Comparison of ENCODE assay signal across 8 cellular contexts in the genomic region with DNA sequence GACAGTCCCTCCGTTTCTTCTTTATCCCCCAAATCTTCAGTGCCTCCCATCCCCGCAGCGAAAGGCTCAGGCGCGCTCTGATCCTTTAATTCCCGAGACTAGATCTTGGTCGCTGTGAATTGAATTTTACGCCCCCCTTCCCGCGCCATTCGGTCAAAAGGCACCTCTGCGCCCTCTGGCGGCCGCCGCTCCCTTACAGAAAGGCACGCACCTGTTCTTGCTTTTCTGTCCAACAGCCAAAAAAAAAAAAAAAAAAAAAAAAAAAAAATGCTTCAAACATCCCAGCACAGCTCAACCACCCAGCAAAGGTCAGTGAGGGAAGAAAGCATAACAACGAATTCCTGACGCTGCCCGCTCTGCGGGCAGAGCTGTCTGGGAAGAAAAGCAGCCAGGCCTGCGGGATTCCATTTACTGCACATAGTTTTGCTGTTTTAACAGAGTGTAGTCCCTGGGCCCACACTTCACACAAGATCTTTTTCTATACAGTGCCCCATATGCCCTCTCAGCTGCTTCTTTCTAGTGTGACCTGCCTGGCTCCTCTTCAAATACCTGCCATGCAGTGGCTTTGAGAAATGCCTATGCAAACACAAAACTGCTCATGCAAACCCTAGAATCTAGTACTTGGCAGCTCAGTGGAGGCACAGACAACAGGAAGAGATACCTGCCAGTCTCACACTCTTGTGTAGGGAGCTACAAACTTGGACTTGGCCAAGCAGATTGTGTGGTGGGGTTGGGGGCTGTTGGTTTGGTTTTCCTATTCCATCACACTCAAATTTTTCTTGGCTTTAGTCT. TPM values are rescaled to one million over a fixed set of nuclear protein-coding genes. Genes with fewer than 3 reads are reported as not detected.
DNase-seq lines count a peak whose midpoint lies in the region; ATAC-seq, FAIRE-seq and TF ChIP-seq lines count a peak whose summit lies in the region.

No MANE protein-coding gene starts in this region.

- H3K36me3 ChIP-seq in endothelial cell of umbilical vein (ENCODE audit: control insufficient read depth in 2 of 2, extremely low read depth in 1 of 2, insufficient read depth in 2 of 2, low read length in 2 of 2) (peaks cover 2% of the 10 kb centered on the region in 2 experiments), mucosa of descending colon (ENCODE audit: low read depth) (no peaks in the 10 kb centered on the region)

- POLR2A ChIA-PET in endothelial cell of umbilical vein (lab: Charles Lee) = interaction anchor here (0.6 to 1.4 kb wide), 7 partner anchors 9 to 74 kb away, joined by 3 to 16 read pairs (median 6); no protein-coding TSS in a partner anchor

- no peaks in the 10 kb centered on the region for H3K9me3 ChIP-seq in endothelial cell of umbilical vein (replicated peaks; ENCODE audit: control insufficient read depth, insufficient read depth, low read length)
- no peaks in the 10 kb centered on the region for H3K9me3 ChIP-seq in mucosa of descending colon

- peak; percentile 63 for ATAC-seq in mucosa of descending colon

- BruUV-seq in endothelial cell of umbilical vein (replicated peaks; lab: Mats Ljungman, UMichigan) = no TSS peak

- peak overlapping the region; percentile 98 for H3K9ac ChIP-seq in endothelial cell of umbilical vein (replicated peaks; ENCODE audit: extremely low read depth, insufficient read depth, low read length)

- no peaks in the 10 kb centered on the region for H4K20me1 ChIP-seq in endothelial cell of umbilical vein (replicated peaks; ENCODE audit: control insufficient read depth, extremely low read depth, insufficient read depth, low read length)

- peak; percentile 34 for TF ChIP-seq POLR2A in endothelial cell of umbilical vein (IDR thresholded peaks at IDR 0.05; ENCODE audit: low read depth, low read length)

- DNase-seq in HL-60 (ENCODE audit: low read depth in 1 of 2, low spot score in 1 of 2) (peak in 1 of 2 experiments; percentile 57), NOMO-1 treated with dmso at 0.1 percent for 144 hours (lab: John Stamatoyannopoulos, UW; ENCODE audit: unreplicated experiment) (peak; percentile 36), endothelial cell of umbilical vein (ENCODE audit: low read depth, low spot score) (peak; percentile 92), mucosa of descending colon (peak; percentile 87 to 98 (median 93)), putamen (ENCODE audit: low spot score) (no peak)
- DNase-seq in activated CD8-positive, alpha-beta memory T cell treated with anti-CD3 and anti-CD28 coated beads, Interleukin-2, amount 50 U/mL, for 24 hours (ENCODE audit: extremely low read depth) = peak; percentile 70
- peak; percentile 93 for DNase-seq in stimulated activated CD8-positive, alpha-beta memory T cell treated with anti-CD3 and anti-CD28 coated beads, Interleukin-4, amount 100 ng/mL, for 48 hours

- H2AFZ ChIP-seq in endothelial cell of umbilical vein (ENCODE audit: low read depth, low read length) = peak overlapping the region; percentile 12

- H3K79me2 ChIP-seq in endothelial cell of umbilical vein (ENCODE audit: control insufficient read depth, insufficient read depth, low read length) = peaks cover 45% of the 10 kb centered on the region

- intact Hi-C loops in endothelial cell of umbilical vein (cut with micrococcal nuclease) = loop anchor here (1.0 to 2.0 kb wide), 8 partner anchors 15 to 119 kb away; partner anchors contain the start of genes SIAE and SPA17
- intact Hi-C loops in mucosa of descending colon (cut with DNase I, micrococcal nuclease) = loop anchor here in 1 of 2 donors (5.0 kb wide), 1 partner anchor 91 kb away; the partner anchor contains the start of genes SIAE and SPA17

- H3K4me3 ChIP-seq in HL-60 (replicated peaks; ENCODE audit: insufficient read depth, low read length) = peak overlapping the region; percentile 58
- peak overlapping the region; percentile 62 to 97 (median 64) for H3K4me3 ChIP-seq in endothelial cell of umbilical vein (replicated peaks in 1 of 3; ENCODE audit: insufficient read depth in 1 of 3, low read depth in 1 of 3, low read length in 3 of 3)
- H3K4me3 ChIP-seq in mucosa of descending colon = peak overlapping the region; percentile 32

- TF ChIP-seq CTCF in HL-60 (IDR thresholded peaks at IDR 0.05; ENCODE audit: insufficient read depth, low read length) (no peak), endothelial cell of umbilical vein (IDR thresholded peaks at IDR 0.05; ENCODE audit: extremely low read depth in 1 of 2, insufficient read depth in 1 of 2, low read depth in 1 of 2, low read length in 2 of 2) (peak; percentile 78 to 86), mucosa of descending colon (IDR thresholded peaks at IDR 0.05) (peak; percentile 61)

- CTCF ChIA-PET in endothelial cell of umbilical vein (lab: Charles Lee) = interaction anchor here (0.6 to 13.1 kb wide), 28 partner anchors 10 to 563 kb away, joined by 3 to 301 read pairs (median 7); partner anchors contain the start of genes MSANTD2, NRGN, SIAE and SPA17

- FAIRE-seq in G401.6 (lab: Jason Lieb, UNC) (peak; percentile 46), endothelial cell of umbilical vein (lab: Jason Lieb, UNC) (peak; percentile 87)

- peaks cover 28% of the 10 kb centered on the region for H3K27me3 ChIP-seq in HL-60 (ENCODE audit: insufficient read depth, poor library complexity, severe bottlenecking)
- H3K27me3 ChIP-seq in endothelial cell of umbilical vein (ENCODE audit: control insufficient read depth in 2 of 2, insufficient read depth in 2 of 2, low read length in 2 of 2) = no peaks in the 10 kb centered on the region

- H3K27ac ChIP-seq in HL-60 (replicated peaks) (no peak overlapping the region), endothelial cell of umbilical vein (ENCODE audit: insufficient read depth, low read depth, low read length) (peak overlapping the region; percentile 100)

- dilution Hi-C loops in endothelial cell of umbilical vein (cut with MboI; ENCODE audit: extremely low pct_ligation_motif_present, low sequenced_read_pairs) = no loop called here

- peaks cover 21% of the 10 kb centered on the region for H3K4me1 ChIP-seq in endothelial cell of umbilical vein (ENCODE audit: control insufficient read depth, extremely low read depth, insufficient read depth, low read length)
- peaks cover 30% of the 10 kb centered on the region for H3K4me1 ChIP-seq in mucosa of descending colon (ENCODE audit: low read depth)

- peak overlapping the region; percentile 77 for H3K4me2 ChIP-seq in endothelial cell of umbilical vein (ENCODE audit: insufficient read depth, low read length)

- no peaks in the 10 kb centered on the region for H3K9me1 ChIP-seq in endothelial cell of umbilical vein (replicated peaks; ENCODE audit: control insufficient read depth, extremely low read depth, insufficient read depth, low read length)

TF ChIP-seq in endothelial cell of umbilical vein, 7 proteins besides CTCF, POLR2A, EP300 and RAD21 (continues in another document):
- no peak for TF ChIP-seq GATA2 (IDR thresholded peaks at IDR 0.05; ENCODE audit: insufficient read depth, insufficient read length, low read depth, low read length)
- TF ChIP-seq FOS (IDR thresholded peaks at IDR 0.05; ENCODE audit: borderline replicate concordance, insufficient read depth, low read length) = no peak
- no peak for TF ChIP-seq POLR2AphosphoS5 (IDR thresholded peaks at IDR 0.05; ENCODE audit: insufficient read depth, low read depth, low read length)
- no peak for TF ChIP-seq MYC (IDR thresholded peaks at IDR 0.05; ENCODE audit: low read depth, low read length)

RNA-seq across cellular contexts. Expression of gene ESAM, which starts 1.3 kb away (rescaled TPM):
- total RNA-seq in endothelial cell of umbilical vein (273 and 303 TPM in 2 replicates), mucosa of descending colon (10 to 100 TPM in 1 of 3 donors, 1 to 10 TPM in 2; 7.7 to 11.5 (median 8.4) TPM)
- 383 and 451 TPM in 2 replicates for polyA plus RNA-seq in endothelial cell of umbilical vein
- 364 and 365 TPM in 2 replicates for polyA plus RNA-seq in endothelial cell of umbilical vein (2011; cell fraction: cytosol; rRNA removed)
- polyA plus RNA-seq in endothelial cell of umbilical vein (2011; cell fraction: nucleus; rRNA removed) = 321 and 349 TPM in 2 replicates
- 148 and 187 TPM in 2 replicates for polyA plus RNA-seq in endothelial cell of umbilical vein (2012)
- polyA minus RNA-seq in endothelial cell of umbilical vein = 205 and 226 TPM in 2 replicates
- 0.51 TPM for polyA minus RNA-seq in endothelial cell of umbilical vein (2011; cell fraction: cytosol; rRNA and poly(A)+ RNA removed)
- 66.6 and 81.3 TPM in 2 replicates for polyA minus RNA-seq in endothelial cell of umbilical vein (2011; cell fraction: nucleus; rRNA and poly(A)+ RNA removed)

RNA-seq across cellular contexts. Expression of gene VSIG2, which starts 11.3 kb away (rescaled TPM):
- total RNA-seq in endothelial cell of umbilical vein (3.6 and 7.0 TPM in 2 replicates), mucosa of descending colon (100 to 1,000 TPM in 2 of 3 donors, 10 to 100 TPM in 1; 78.6 to 268 (median 126) TPM)
- 0.94 and 1.2 TPM in 2 replicates for polyA plus RNA-seq in endothelial cell of umbilical vein
- polyA plus RNA-seq in endothelial cell of umbilical vein (2011; cell fraction: cytosol; rRNA removed) = 0.34 and 0.45 TPM in 2 replicates
- 5.8 and 9.3 TPM in 2 replicates for polyA plus RNA-seq in endothelial cell of umbilical vein (2011; cell fraction: nucleus; rRNA removed)
- polyA plus RNA-seq in endothelial cell of umbilical vein (2012) = 1.1 TPM in 2 replicates
- polyA minus RNA-seq in endothelial cell of umbilical vein = 0.32 and 0.49 TPM in 2 replicates
- polyA minus RNA-seq in endothelial cell of umbilical vein (2011; cell fraction: cytosol; rRNA and poly(A)+ RNA removed) = not detected
- 0.38 and 0.63 TPM in 2 replicates for polyA minus RNA-seq in endothelial cell of umbilical vein (2011; cell fraction: nucleus; rRNA and poly(A)+ RNA removed)

RNA-seq across cellular contexts. Expression of gene NRGN, which starts 23.6 kb away (rescaled TPM):
- total RNA-seq in endothelial cell of umbilical vein (30.9 and 33.5 TPM in 2 replicates), mucosa of descending colon (1 to 10 TPM; 1.7 to 5.3 (median 2.0) TPM)
- 29.1 and 31.5 TPM in 2 replicates for polyA plus RNA-seq in endothelial cell of umbilical vein
- polyA plus RNA-seq in endothelial cell of umbilical vein (2011; cell fraction: cytosol; rRNA removed) = 24.3 and 27.7 TPM in 2 replicates
- 24.0 and 26.1 TPM in 2 replicates for polyA plus RNA-seq in endothelial cell of umbilical vein (2011; cell fraction: nucleus; rRNA removed)
- 24.3 and 42.3 TPM in 2 replicates for polyA plus RNA-seq in endothelial cell of umbilical vein (2012)
- polyA minus RNA-seq in endothelial cell of umbilical vein = 7.5 and 11.0 TPM in 2 replicates
- polyA minus RNA-seq in endothelial cell of umbilical vein (2011; cell fraction: cytosol; rRNA and poly(A)+ RNA removed) = 1.3 TPM
- 5.5 and 9.1 TPM in 2 replicates for polyA minus RNA-seq in endothelial cell of umbilical vein (2011; cell fraction: nucleus; rRNA and poly(A)+ RNA removed)

RNA-seq across cellular contexts. Expression of gene MSANTD2, which starts 36.9 kb away (rescaled TPM):
- total RNA-seq in endothelial cell of umbilical vein (17.0 and 23.2 TPM in 2 replicates), mucosa of descending colon (10 to 100 TPM in 1 of 3 donors, 1 to 10 TPM in 2; 7.2 to 13.6 (median 8.4) TPM)
- 5.5 and 5.6 TPM in 2 replicates for polyA plus RNA-seq in endothelial cell of umbilical vein
- 4.2 and 5.5 TPM in 2 replicates for polyA plus RNA-seq in endothelial cell of umbilical vein (2011; cell fraction: cytosol; rRNA removed)
- polyA plus RNA-seq in endothelial cell of umbilical vein (2011; cell fraction: nucleus; rRNA removed) = 38.7 and 39.2 TPM in 2 replicates
- polyA plus RNA-seq in endothelial cell of umbilical vein (2012) = 6.5 and 10.3 TPM in 2 replicates
- polyA minus RNA-seq in endothelial cell of umbilical vein = 5.5 and 7.1 TPM in 2 replicates
- 4.1 TPM for polyA minus RNA-seq in endothelial cell of umbilical vein (2011; cell fraction: cytosol; rRNA and poly(A)+ RNA removed)
- polyA minus RNA-seq in endothelial cell of umbilical vein (2011; cell fraction: nucleus; rRNA and poly(A)+ RNA removed) = 14.6 and 16.4 TPM in 2 replicates

Comparison
In these comparisons a context has a peak if more than half of its experiments do, and no peak if none do; other contexts are left out.
1. RNA of gene ESAM, which starts 1.3 kb away (total RNA-seq): 273 to 303 TPM in endothelial cell of umbilical vein; 7.7 to 11.5 TPM in mucosa of descending colon; every median in the first group is over 10 times any median in the second.
2. Peak in every context shown above with its lines, with median percentiles within 50 percentile points of each other: H3K4me3 ChIP-seq.